10 cellular contexts compared by ENCODE assay signal in genomic region chr2:241151934-241152660, GRCh38. TPM values are rescaled to one million over a fixed set of nuclear protein-coding genes. Genes with fewer than 3 reads are reported as not detected.
DNase-seq lines count a peak whose midpoint lies in the region; ATAC-seq and TF ChIP-seq lines count a peak whose summit lies in the region.
"Had no signal": no experiment of that assay in that cellular context is flagged by ENCODE, and none has a peak within 500 bp of the region (broad histone marks: within the 10 kb centered on the region; RNA-seq: fewer than 3 reads in every experiment).

No MANE protein-coding gene starts in this region.

- no TSS peak for BruUV-seq in MCF 10A (replicated peaks; lab: Mats Ljungman, UMichigan)

- POLR2A ChIA-PET in MCF 10A (lab: Yijun Ruan, JAX) = interaction anchor here (1.0 to 1.6 kb wide), 2 partner anchors 27 to 163 kb away, joined by 3 to 5 read pairs; partner anchors contain the start of gene HDLBP
- POLR2A ChIA-PET in activated CD4-positive, alpha-beta memory T cell treated with anti-CD3 and anti-CD28 coated beads, Interleukin-2, amount 10 ng/mL, durations not matched to agents 7 days and 5 days (lab: Charles Lee) = interaction anchor here (2.9 to 4.0 kb wide), 2 partner anchors 42 to 51 kb away, joined by 17 to 41 read pairs; partner anchors contain the start of gene MTERF4

- peaks cover 19% of the 10 kb centered on the region for H3K36me3 Mint-ChIP-seq in MCF 10A (ENCODE audit: insufficient read depth, unreplicated experiment)
- H3K36me3 Mint-ChIP-seq in activated CD4-positive, alpha-beta memory T cell treated with anti-CD3 and anti-CD28 coated beads, Interleukin-2, amount 10 ng/mL, durations not matched to agents 7 days and 5 days (ENCODE audit: low read depth) = peaks cover 29% of the 10 kb centered on the region
- no peaks in the 10 kb centered on the region for H3K36me3 Mint-ChIP-seq in type B pancreatic cell

- H3K27ac ChIP-seq in breast epithelium = no peak overlapping the region

- H3K27me3 Mint-ChIP-seq in MCF 10A (ENCODE audit: insufficient read depth, unreplicated experiment) (no peaks in the 10 kb centered on the region), type B pancreatic cell (no peaks in the 10 kb centered on the region)
- no peaks in the 10 kb centered on the region for H3K27me3 Mint-ChIP-seq in activated CD4-positive, alpha-beta memory T cell treated with anti-CD3 and anti-CD28 coated beads, Interleukin-2, amount 10 ng/mL, durations not matched to agents 7 days and 5 days

- H3K9me3 ChIP-seq in breast epithelium = no peaks in the 10 kb centered on the region
- H3K9me3 ChIP-seq: BE2C had no signal

- TF ChIP-seq CTCF in MCF 10A (IDR thresholded peaks at IDR 0.05; ENCODE audit: unreplicated experiment) (no peak), breast epithelium (IDR thresholded peaks at IDR 0.05) (no peak), type B pancreatic cell (conservative IDR thresholded peaks at IDR 0.05) (no peak)

- no peak for DNase-seq in MCF 10A (ENCODE audit: unreplicated experiment)
- DNase-seq in breast epithelium (ENCODE audit: low spot score in 2 of 2) = no peak
- no peak for DNase-seq in activated CD4-positive, alpha-beta memory T cell treated with anti-CD3 and anti-CD28 coated beads, Interleukin-2, amount 10 ng/mL, durations not matched to agents 7 days and 5 days
- DNase-seq in head of caudate nucleus = peak in 30 of 42 donors; percentile 16 to 83 (median 50)
- no peak for DNase-seq in type B pancreatic cell (ENCODE audit: extremely low spot score, unreplicated experiment)
- no peak for DNase-seq in GF-D8 (lab: John Stamatoyannopoulos, UW)
- DNase-seq: BE2C, MV-4-11 had no signal

- H3K4me3 ChIP-seq in breast epithelium = no peak overlapping the region

- H3K4me3 Mint-ChIP-seq in MCF 10A (ENCODE audit: unreplicated experiment) (peak overlapping the region; percentile 95), type B pancreatic cell (peak overlapping the region; percentile 96)
- H3K4me3 Mint-ChIP-seq in activated CD4-positive, alpha-beta memory T cell treated with anti-CD3 and anti-CD28 coated beads, Interleukin-2, amount 10 ng/mL, durations not matched to agents 7 days and 5 days = peak overlapping the region; percentile 92

- H3K27ac Mint-ChIP-seq in MCF 10A (ENCODE audit: low read depth, unreplicated experiment) = no peak overlapping the region
- H3K27ac Mint-ChIP-seq in activated CD4-positive, alpha-beta memory T cell treated with anti-CD3 and anti-CD28 coated beads, Interleukin-2, amount 10 ng/mL, durations not matched to agents 7 days and 5 days = no peak overlapping the region
- no peak overlapping the region for H3K27ac Mint-ChIP-seq in type B pancreatic cell

- no peaks in the 10 kb centered on the region for H3K27me3 ChIP-seq in breast epithelium
- H3K27me3 ChIP-seq: BE2C had no signal

- no peak for ATAC-seq in GM21360 (IDR thresholded peaks at IDR 0.05; ENCODE audit: unreplicated experiment)
- ATAC-seq in HG03460 (IDR thresholded peaks at IDR 0.05; ENCODE audit: unreplicated experiment) = no peak

- CTCF ChIA-PET in MCF 10A (lab: Yijun Ruan, JAX) = no interaction called here
- CTCF ChIA-PET in activated CD4-positive, alpha-beta memory T cell treated with anti-CD3 and anti-CD28 coated beads, Interleukin-2, amount 10 ng/mL, durations not matched to agents 7 days and 5 days (lab: Charles Lee) = interaction anchor here (1.9 kb wide), 1 partner anchor 74 kb away, joined by 8 read pairs; no protein-coding TSS in a partner anchor

- no peak for TF ChIP-seq POLR2A in breast epithelium (IDR thresholded peaks at IDR 0.05)

- H3K9me3 Mint-ChIP-seq in MCF 10A (ENCODE audit: unreplicated experiment) (no peaks in the 10 kb centered on the region), type B pancreatic cell (no peaks in the 10 kb centered on the region)
- no peaks in the 10 kb centered on the region for H3K9me3 Mint-ChIP-seq in activated CD4-positive, alpha-beta memory T cell treated with anti-CD3 and anti-CD28 coated beads, Interleukin-2, amount 10 ng/mL, durations not matched to agents 7 days and 5 days

- H3K4me1 ChIP-seq in breast epithelium = peaks cover 3 to 15% of the 10 kb centered on the region in 2 donors
- H3K4me1 ChIP-seq: BE2C had no signal

- intact Hi-C loops in MCF 10A (cut with micrococcal nuclease) = no loop called here
- intact Hi-C loops in breast epithelium (cut with DNase I; ENCODE audit: low total_unique reads) = no loop called here
- intact Hi-C loops in head of caudate nucleus (cut with DNase I) = no loop called here

- H3K36me3 ChIP-seq in breast epithelium = no peaks in the 10 kb centered on the region
- H3K36me3 ChIP-seq: BE2C had no signal

- peaks cover 30% of the 10 kb centered on the region for H3K4me1 Mint-ChIP-seq in MCF 10A (ENCODE audit: insufficient read depth, unreplicated experiment)
- H3K4me1 Mint-ChIP-seq in activated CD4-positive, alpha-beta memory T cell treated with anti-CD3 and anti-CD28 coated beads, Interleukin-2, amount 10 ng/mL, durations not matched to agents 7 days and 5 days = peaks cover 48% of the 10 kb centered on the region
- H3K4me1 Mint-ChIP-seq in type B pancreatic cell (ENCODE audit: unreplicated experiment) = peaks cover 19% of the 10 kb centered on the region

RNA-seq across cellular contexts. Expression of gene PPP1R7, which starts 1.8 kb away (rescaled TPM):
- 38.9 and 43.9 TPM in 2 replicates for total RNA-seq in MCF 10A (2022)
- 10 to 100 TPM; 39.4 to 50.9 (median 43.6) TPM for total RNA-seq in breast epithelium
- 100 to 1,000 TPM; 103 to 106 TPM for total RNA-seq in activated CD4-positive, alpha-beta memory T cell treated with anti-CD3 and anti-CD28 coated beads, Interleukin-2, amount 10 ng/mL, durations not matched to agents 7 days and 5 days
- total RNA-seq in type B pancreatic cell (ENCODE audit: low replicate concordance) = 50.7 and 52.4 TPM in 2 replicates

RNA-seq across cellular contexts. Expression of gene PASK, which starts 2.8 kb away (rescaled TPM):
- total RNA-seq in MCF 10A (2022) (9.0 and 19.4 TPM in 2 replicates), breast epithelium (1 to 10 TPM; 4.3 to 7.3 (median 6.6) TPM), type B pancreatic cell (ENCODE audit: low replicate concordance) (31.8 and 50.9 TPM in 2 replicates)
- 10 to 100 TPM; 58.1 to 58.9 TPM for total RNA-seq in activated CD4-positive, alpha-beta memory T cell treated with anti-CD3 and anti-CD28 coated beads, Interleukin-2, amount 10 ng/mL, durations not matched to agents 7 days and 5 days

RNA-seq across cellular contexts. Expression of gene ANO7, which starts 36.4 kb away (rescaled TPM):
- total RNA-seq in MCF 10A (2022) = 0.14 and 0.15 TPM in 2 replicates
- 1 to 10 TPM in 1 of 3 donors, under 1 TPM in 1, not detected in 1; 0.98 to 1.6 TPM for total RNA-seq in breast epithelium
- total RNA-seq in activated CD4-positive, alpha-beta memory T cell treated with anti-CD3 and anti-CD28 coated beads, Interleukin-2, amount 10 ng/mL, durations not matched to agents 7 days and 5 days = under 1 TPM; 0.53 to 0.91 TPM
- 1.7 and 3.3 TPM in 2 replicates for total RNA-seq in type B pancreatic cell (ENCODE audit: low replicate concordance)

RNA-seq across cellular contexts. Expression of gene MTERF4, which starts 50.0 kb away (rescaled TPM):
- total RNA-seq in MCF 10A (2022) (29.9 and 34.3 TPM in 2 replicates), breast epithelium (10 to 100 TPM; 35.7 to 54.6 (median 50.2) TPM), type B pancreatic cell (ENCODE audit: low replicate concordance) (38.9 and 46.3 TPM in 2 replicates)
- 10 to 100 TPM; 41.5 to 45.4 TPM for total RNA-seq in activated CD4-positive, alpha-beta memory T cell treated with anti-CD3 and anti-CD28 coated beads, Interleukin-2, amount 10 ng/mL, durations not matched to agents 7 days and 5 days

Comparison
In these comparisons a context has a peak if more than half of its experiments do, and no peak if none do; other contexts are left out.
1. DNase-seq: peak in head of caudate nucleus (30 of 42); none in MCF 10A (single experiment), breast epithelium (0 of 2), activated CD4-positive, alpha-beta memory T cell treated with anti-CD3 and anti-CD28 coated beads, Interleukin-2, amount 10 ng/mL, durations not matched to agents 7 days and 5 days (single experiment), type B pancreatic cell (single experiment) and GF-D8 (single experiment).
2. Peak in every context shown above with its lines, with median percentiles within 50 percentile points of each other: H3K4me3 Mint-ChIP-seq.